In genomic region chr2:15218423-15219086, GRCh38 we compare ENCODE assay signal across 26 cellular contexts.
DNase-seq lines count a peak whose midpoint lies in the region; ATAC-seq, FAIRE-seq and TF ChIP-seq lines count a peak whose summit lies in the region.
"Had no signal": no experiment of that assay in that cellular context is flagged by ENCODE, and none has a peak within 500 bp of the region (broad histone marks: within the 10 kb centered on the region; RNA-seq: fewer than 3 reads in every experiment).

No MANE protein-coding gene starts in this region.

- no peak overlapping the region for H3K4me2 ChIP-seq in K562 (ENCODE audit: insufficient read depth, low read length)
- H3K4me2 ChIP-seq: A549; BLaER1 treated with 17β-estradiol and CSF1 and Interleukin-3, amounts not matched to agents 10 nM and 100 nM; GM23338 had no signal

- H3K27ac Mint-ChIP-seq in glutamatergic neuron (ENCODE audit: unreplicated experiment): no peak overlapping the region
- H3K27ac Mint-ChIP-seq: CD14-positive monocyte; CD4-positive, alpha-beta T cell; CD8-positive, alpha-beta memory T cell; GM23338; H9 had no signal

- H3K4me1 ChIP-seq in K562 (replicated peaks in 1 of 2; ENCODE audit: control insufficient read depth in 2 of 2, insufficient read depth in 2 of 2, low read length in 2 of 2) (no peaks in the 10 kb centered on the region), spleen (no peaks in the 10 kb centered on the region)
- H3K4me1 ChIP-seq: A549 had no signal

- BruUV-seq in K562 (replicated peaks; lab: Mats Ljungman, UMichigan): no TSS peak

- H3K9me3 ChIP-seq in K562 (replicated peaks; ENCODE audit: control insufficient read depth, insufficient read depth, low read depth, low read length): no peaks in the 10 kb centered on the region
- H3K9me3 ChIP-seq in spleen: peaks cover 0 to 3% (median under 1%) of the 10 kb centered on the region in 8 donors
- H3K9me3 ChIP-seq: A549, BE2C had no signal

- POLR2A ChIA-PET in K562 (lab: Yijun Ruan, JAX): no interaction called here

- WGBS in K562 (ENCODE audit: insufficient coverage, low coverage, missing lambda C conversion rate): 94% methylated on average over 16 of the region's 17 CpGs
- 95 to 98% (median 97%) methylated on average over 17 of the region's 17 CpGs for WGBS in spleen, 5 donors

- H3K4me3 ChIP-seq in K562 (no peak overlapping the region), spleen (no peak overlapping the region)
- H3K4me3 ChIP-seq: A549; BLaER1 treated with 17β-estradiol and CSF1 and Interleukin-3, amounts not matched to agents 10 nM and 100 nM; GM12878; GM23338 had no signal

- no peaks in the 10 kb centered on the region for H3K9me1 ChIP-seq in K562 (ENCODE audit: control insufficient read depth, insufficient read depth, low read length)

- CTCF ChIA-PET in K562 (lab: Yijun Ruan, JAX; ENCODE audit: low intra/inter-chr PET ratio): no interaction called here

- no peaks in the 10 kb centered on the region for H4K20me1 ChIP-seq in K562 (replicated peaks; ENCODE audit: control insufficient read depth, insufficient read depth, low read length)
- H4K20me1 ChIP-seq: BLaER1 treated with 17β-estradiol and CSF1 and Interleukin-3, amounts not matched to agents 10 nM and 100 nM had no signal

- H3K4me1 Mint-ChIP-seq in glutamatergic neuron (ENCODE audit: low read depth, unreplicated experiment): no peaks in the 10 kb centered on the region
- H3K4me1 Mint-ChIP-seq: CD14-positive monocyte; CD8-positive, alpha-beta memory T cell; GM23338; H9 had no signal

- in situ Hi-C loops in K562 (cut with MboI): no loop called here

- intact Hi-C loops in K562 (cut with micrococcal nuclease): no loop called here
- intact Hi-C loops in spleen (cut with DNase I; ENCODE audit: low total_unique reads): no loop called here

- H3K9me3 Mint-ChIP-seq in glutamatergic neuron (ENCODE audit: unreplicated experiment): no peaks in the 10 kb centered on the region
- H3K9me3 Mint-ChIP-seq: CD4-positive, alpha-beta T cell; CD8-positive, alpha-beta memory T cell had no signal

- TF ChIP-seq POLR2A in K562 (conservative IDR thresholded peaks at IDR 0.05) (no peak), spleen (IDR thresholded peaks at IDR 0.05) (no peak)

- no peak for TF ChIP-seq EP300 in K562 (IDR thresholded peaks at IDR 0.05; ENCODE audit: low read length)

- no peak for ATAC-seq in K562
- ATAC-seq: A549, GM12878, GM23338, HCT116 had no signal

- H3K36me3 ChIP-seq in K562 (ENCODE audit: control insufficient read depth, insufficient read depth, low read length): peaks cover 57% of the 10 kb centered on the region
- H3K36me3 ChIP-seq in spleen: peaks cover 3 to 55% (median 28%) of the 10 kb centered on the region in 6 donors
- H3K36me3 ChIP-seq: BE2C had no signal

- H3K79me2 ChIP-seq in K562 (ENCODE audit: control insufficient read depth, insufficient read depth, low read length): no peaks in the 10 kb centered on the region

- no peak overlapping the region for H3K4me3 Mint-ChIP-seq in glutamatergic neuron (ENCODE audit: unreplicated experiment)
- H3K4me3 Mint-ChIP-seq: CD14-positive monocyte; CD4-positive, alpha-beta T cell; CD8-positive, alpha-beta memory T cell; GM23338; H9 had no signal

- no peak overlapping the region for H2AFZ ChIP-seq in K562 (ENCODE audit: low read depth, low read length)
- H2AFZ ChIP-seq: GM23338 had no signal

- H3K27ac ChIP-seq in K562 (ENCODE audit: extremely low read depth, low read depth, low read length) (no peak overlapping the region), spleen (no peak overlapping the region)
- H3K27ac ChIP-seq: A549; BLaER1 treated with 17β-estradiol and CSF1 and Interleukin-3, amounts not matched to agents 10 nM and 100 nM had no signal

- no peaks in the 10 kb centered on the region for H3K27me3 Mint-ChIP-seq in glutamatergic neuron (ENCODE audit: unreplicated experiment)
- H3K27me3 Mint-ChIP-seq: CD4-positive, alpha-beta T cell; CD8-positive, alpha-beta memory T cell had no signal

- FAIRE-seq in K562 (lab: Jason Lieb, UNC): no peak
- FAIRE-seq: A549, D721Med, GM12878, GM19239 had no signal

- no peaks in the 10 kb centered on the region for H3K36me3 Mint-ChIP-seq in glutamatergic neuron (ENCODE audit: unreplicated experiment)

- H3K9ac ChIP-seq in K562 (ENCODE audit: insufficient read depth in 1 of 2, low read depth in 2 of 2, low read length in 2 of 2): no peak overlapping the region; a peak in 1 of 4 replicates
- H3K9ac ChIP-seq: BLaER1 treated with 17β-estradiol and CSF1 and Interleukin-3, amounts not matched to agents 10 nM and 100 nM had no signal

- H3K27me3 ChIP-seq in K562 (ENCODE audit: control insufficient read depth in 2 of 2, insufficient read depth in 2 of 2, low read length in 2 of 2) (no peaks in the 10 kb centered on the region), spleen (replicated peaks in 1 of 7) (no peaks in the 10 kb centered on the region)
- H3K27me3 ChIP-seq: BE2C; BLaER1 treated with 17β-estradiol and CSF1 and Interleukin-3, amounts not matched to agents 10 nM and 100 nM had no signal

- TF ChIP-seq RAD21 in K562 (CRISPR knock-in tag; conservative IDR thresholded peaks at IDR 0.05 in 1 of 2, IDR thresholded peaks at IDR 0.05 in 1 of 2): no peak

- TF ChIP-seq CTCF in K562 (IDR thresholded peaks at IDR 0.05 in 2 of 3, conservative IDR thresholded peaks at IDR 0.05 in 1 of 3; ENCODE audit: insufficient read depth in 2 of 3, low read depth in 1 of 3, low read length in 3 of 3) (no peak), spleen (IDR thresholded peaks at IDR 0.05 in 8 of 11, conservative IDR thresholded peaks at IDR 0.05 in 3 of 11) (no peak), glutamatergic neuron (IDR thresholded peaks at IDR 0.05; ENCODE audit: partially characterized antibody, unreplicated experiment) (no peak)

- DNase-seq in NCI-H82 (lab: John Stamatoyannopoulos, UW): peak; percentile 27
- no peak for DNase-seq in NCI-H82 treated with DMSO at 0.1 percent for 48 hours (lab: John Stamatoyannopoulos, UW; ENCODE audit: unreplicated experiment)
- peak; percentile 5 for DNase-seq in NCI-H69 (lab: John Stamatoyannopoulos, UW)
- no peak for DNase-seq in K562 (ENCODE audit: extremely low read depth in 1 of 4, low spot score in 3 of 4)
- DNase-seq in spleen: peak; percentile 60
- no peak for DNase-seq in glutamatergic neuron
- no peak for DNase-seq in stimulated activated CD4-positive, alpha-beta T cell treated with anti-CD3 and anti-CD28 coated beads, Interleukin-2, amount 100 ng/mL, for 48 hours
- DNase-seq: 8988T; ACHN; AML-193; BE2C; CD4-positive, alpha-beta T cell; CD8-positive, alpha-beta memory T cell; DMS 273 treated with DMSO at 0.1 percent for 48 hours; DMS79; EL; GDM1; H9 had no signal

TF ChIP-seq in K562, 482 proteins besides CTCF, POLR2A, EP300 and RAD21:
- TF ChIP-seq, protein P1, sequence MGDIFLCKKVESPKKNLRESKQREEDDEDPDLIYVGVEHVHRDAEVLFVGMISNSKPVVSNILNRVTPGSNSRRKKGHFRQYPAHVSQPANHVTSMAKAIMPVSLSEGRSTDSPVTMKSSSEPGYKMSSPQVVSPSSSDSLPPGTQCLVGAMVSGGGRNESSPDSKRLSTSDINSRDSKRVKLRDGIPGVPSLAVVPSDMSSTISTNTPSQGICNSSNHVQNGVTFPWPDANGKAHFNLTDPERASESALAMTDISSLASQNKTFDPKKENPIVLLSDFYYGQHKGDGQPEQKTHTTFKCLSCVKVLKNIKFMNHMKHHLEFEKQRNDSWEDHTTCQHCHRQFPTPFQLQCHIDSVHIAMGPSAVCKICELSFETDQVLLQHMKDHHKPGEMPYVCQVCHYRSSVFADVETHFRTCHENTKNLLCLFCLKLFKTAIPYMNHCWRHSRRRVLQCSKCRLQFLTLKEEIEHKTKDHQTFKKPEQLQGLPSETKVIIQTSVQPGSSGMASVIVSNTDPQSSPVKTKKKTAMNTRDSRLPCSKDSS (IDR thresholded peaks at IDR 0.05; ENCODE audit: low read depth, partially characterized antibody): no peak
- TF ChIP-seq NFIC (IDR thresholded peaks at IDR 0.05): peak; percentile 84
- TF ChIP-seq HDAC8 (tag; IDR thresholded peaks at IDR 0.05): no peak
- TF ChIP-seq ZNF644 (tag; IDR thresholded peaks at IDR 0.05; ENCODE audit: low read depth): no peak

Comparison
In these comparisons a context has a peak if more than half of its experiments do, and no peak if none do; other contexts are left out.
1. DNase-seq: peak in NCI-H82 (single experiment), NCI-H69 (single experiment) and spleen (single experiment); none in NCI-H82 treated with DMSO at 0.1 percent for 48 hours (single experiment), K562 (0 of 4), glutamatergic neuron (single experiment) and stimulated activated CD4-positive, alpha-beta T cell treated with anti-CD3 and anti-CD28 coated beads, Interleukin-2, amount 100 ng/mL, for 48 hours (0 of 2).